ENCODE assay signal across 8 cellular contexts in genomic region chr12:14454098-14454907, GRCh38.
A peak's percentile ranks its signal among the peaks of the same experiment; 100 is the strongest.
DNase-seq lines count a peak whose midpoint lies in the region; ATAC-seq and TF ChIP-seq lines count a peak whose summit lies in the region.

No MANE protein-coding gene starts in this region.

- no peak overlapping the region for H3K27ac ChIP-seq in SJCRH30
- H3K27ac ChIP-seq in caudate nucleus (ENCODE audit: low read depth, low read length): no peak overlapping the region

- POLR2A ChIA-PET in Caco-2 (lab: Charles Lee): interaction anchor here (0.6 to 1.1 kb wide), 3 partner anchors 48 to 1672 kb away, joined by 4 to 10 read pairs (median 5); partner anchors contain the start of gene ATF7IP

- no TSS peak for BruUV-seq in Caco-2 (replicated peaks; lab: Mats Ljungman, UMichigan)

- H3K4me3 ChIP-seq in Caco-2 (ENCODE audit: low read depth, low read length): no peak overlapping the region
- no peak overlapping the region for H3K4me3 ChIP-seq in SJCRH30

- 0 out of 2 replicates have a peak, but pooled peaks cover 1% of the 10 kb centered on the region for H3K36me3 ChIP-seq in Caco-2 (ENCODE audit: control insufficient read depth, insufficient read depth, low read length)
- peaks cover 68% of the 10 kb centered on the region for H3K36me3 ChIP-seq in SJCRH30

- H3K27me3 Mint-ChIP-seq in Caco-2 (ENCODE audit: insufficient read depth, unreplicated experiment): no peaks in the 10 kb centered on the region
- no peaks in the 10 kb centered on the region for H3K27me3 Mint-ChIP-seq in natural killer cell treated with Interleukin-12 subunit alpha and Interleukin-12 subunit beta and Interleukin-15 and Interleukin-18, amount 100 ng/mL, for 72 hours

- H3K9me3 Mint-ChIP-seq in Caco-2 (ENCODE audit: unreplicated experiment): peaks cover 8% of the 10 kb centered on the region
- H3K9me3 Mint-ChIP-seq in natural killer cell treated with Interleukin-12 subunit alpha and Interleukin-12 subunit beta and Interleukin-15 and Interleukin-18, amount 100 ng/mL, for 72 hours: peaks cover 4% of the 10 kb centered on the region

- H3K27ac Mint-ChIP-seq in Caco-2 (ENCODE audit: unreplicated experiment): no peak overlapping the region
- H3K27ac Mint-ChIP-seq in natural killer cell treated with Interleukin-12 subunit alpha and Interleukin-12 subunit beta and Interleukin-15 and Interleukin-18, amount 100 ng/mL, for 72 hours: peak overlapping the region; percentile 60 to 78

- H3K4me1 ChIP-seq in Caco-2 (0 out of 2 replicates have a peak, but pooled peaks cover 11% of the 10 kb centered on the region), SJCRH30 (no peaks in the 10 kb centered on the region)

- H3K9me3 ChIP-seq in Caco-2: no peaks in the 10 kb centered on the region
- no peaks in the 10 kb centered on the region for H3K9me3 ChIP-seq in SJCRH30 (replicated peaks)

- intact Hi-C loops in Caco-2 (cut with micrococcal nuclease; ENCODE audit: unreplicated experiment): loop anchor here (1.0 kb wide), 4 partner anchors 89 to 268 kb away; partner anchors contain the start of gene ATF7IP

- DNase-seq in Caco-2 (peak; percentile 71 to 75), HuH-7.5 (ENCODE audit: low spot score) (peak; percentile 40), SJCRH30 (peak; percentile 35 to 65), hypothalamus (lab: John Stamatoyannopoulos, UW) (no peak), caudate nucleus (lab: John Stamatoyannopoulos, UW) (no peak)
- DNase-seq in effector CD4-positive, alpha-beta T cell: peak; percentile 6
- DNase-seq in natural killer cell treated with Interleukin-12 subunit alpha and Interleukin-12 subunit beta and Interleukin-15 and Interleukin-18, amount 100 ng/mL, for 72 hours (ENCODE audit: low spot score): no peak

- H3K27me3 ChIP-seq in Caco-2 (replicated peaks; ENCODE audit: control insufficient read depth, insufficient read depth, low read length): no peaks in the 10 kb centered on the region
- no peaks in the 10 kb centered on the region for H3K27me3 ChIP-seq in SJCRH30

- CTCF ChIA-PET in Caco-2 (lab: Charles Lee): interaction anchor here (0.7 to 2.7 kb wide), 8 partner anchors 29 to 269 kb away, joined by 3 to 18 read pairs (median 3); partner anchors contain the start of gene ATF7IP

- TF ChIP-seq CTCF in Caco-2 (IDR thresholded peaks at IDR 0.05; ENCODE audit: insufficient read depth in 1 of 2, low read depth in 1 of 2, low read length in 1 of 2, severe bottlenecking in 1 of 2, unreplicated experiment in 1 of 2): peak; percentile 89 to 96

- H3K36me3 Mint-ChIP-seq in Caco-2 (ENCODE audit: insufficient read depth, unreplicated experiment): peaks cover 69% of the 10 kb centered on the region
- peaks cover 34% of the 10 kb centered on the region for H3K36me3 Mint-ChIP-seq in natural killer cell treated with Interleukin-12 subunit alpha and Interleukin-12 subunit beta and Interleukin-15 and Interleukin-18, amount 100 ng/mL, for 72 hours

- H3K4me3 Mint-ChIP-seq in Caco-2 (ENCODE audit: unreplicated experiment): no peak overlapping the region
- H3K4me3 Mint-ChIP-seq in natural killer cell treated with Interleukin-12 subunit alpha and Interleukin-12 subunit beta and Interleukin-15 and Interleukin-18, amount 100 ng/mL, for 72 hours: peak overlapping the region; percentile 71

- H3K4me1 Mint-ChIP-seq in Caco-2 (ENCODE audit: low read depth, unreplicated experiment): peaks cover 13% of the 10 kb centered on the region
- peaks cover 45 to 52% of the 10 kb centered on the region in 2 donors for H3K4me1 Mint-ChIP-seq in natural killer cell treated with Interleukin-12 subunit alpha and Interleukin-12 subunit beta and Interleukin-15 and Interleukin-18, amount 100 ng/mL, for 72 hours (ENCODE audit: low read depth in 2 of 2)

- peak; percentile 71 for ATAC-seq in GM18511 (IDR thresholded peaks at IDR 0.05; ENCODE audit: unreplicated experiment)
- ATAC-seq in natural killer cell treated with Interleukin-12 subunit alpha and Interleukin-12 subunit beta and Interleukin-15 and Interleukin-18, amount 100 ng/mL, for 72 hours: peak; percentile 87 to 92

Comparison
In these comparisons a context has a peak if more than half of its experiments do, and no peak if none do; other contexts are left out.
1. DNase-seq: peak in Caco-2 (2 of 2), HuH-7.5 (single experiment), SJCRH30 (2 of 2) and effector CD4-positive, alpha-beta T cell (single experiment); none in natural killer cell treated with Interleukin-12 subunit alpha and Interleukin-12 subunit beta and Interleukin-15 and Interleukin-18, amount 100 ng/mL, for 72 hours (single experiment), hypothalamus (0 of 51) and caudate nucleus (0 of 61).